In the genomic region with DNA sequence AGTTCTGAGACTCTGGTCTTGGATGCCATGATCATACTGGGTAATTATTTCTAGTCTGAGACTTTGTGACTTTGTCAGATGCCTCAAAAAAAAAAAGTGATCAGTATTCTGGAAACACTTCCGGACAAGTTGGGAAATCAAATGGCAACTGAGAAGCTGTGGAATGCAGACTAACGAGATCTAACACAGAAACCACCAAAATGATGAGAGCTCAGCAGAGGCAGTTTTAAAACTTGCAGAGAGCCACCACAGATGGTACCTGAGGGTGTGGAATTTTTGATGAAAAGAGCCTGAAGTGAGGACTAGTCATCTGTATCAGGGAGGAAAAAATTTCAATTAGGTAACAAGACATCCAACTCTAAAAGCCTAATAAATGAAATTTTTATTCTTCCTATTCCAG, we compare ENCODE assay signal across 19 cellular contexts. TPM values are rescaled to one million over a fixed set of nuclear protein-coding genes. Genes with fewer than 3 reads are reported as not detected.
DNase-seq lines count a peak whose midpoint lies in the region; ATAC-seq and TF ChIP-seq lines count a peak whose summit lies in the region.
"Had no signal": no experiment of that assay in that cellular context is flagged by ENCODE, and none has a peak within 500 bp of the region (broad histone marks: within the 10 kb centered on the region; RNA-seq: fewer than 3 reads in every experiment).

No MANE protein-coding gene starts in this region.

- no peaks in the 10 kb centered on the region for H3K9me3 Mint-ChIP-seq in activated CD8-positive, alpha-beta T cell treated with anti-CD3 and anti-CD28 coated beads, Interleukin-2, amount 10 ng/mL, durations not matched to agents 7 days and 5 days (ENCODE audit: insufficient read depth)
- no peaks in the 10 kb centered on the region for H3K9me3 Mint-ChIP-seq in activated CD8-positive, alpha-beta T cell treated with anti-CD3 and anti-CD28 coated beads for 36 hours
- H3K9me3 Mint-ChIP-seq in MCF 10A (ENCODE audit: unreplicated experiment) (no peaks in the 10 kb centered on the region), type B pancreatic cell (no peaks in the 10 kb centered on the region)

- intact Hi-C loops in activated CD8-positive, alpha-beta T cell treated with anti-CD3 and anti-CD28 coated beads for 36 hours (cut with micrococcal nuclease) = no loop called here
- intact Hi-C loops in MCF 10A (cut with micrococcal nuclease) = no loop called here
- intact Hi-C loops in left lung (cut with DNase I) = no loop called here

- no peak overlapping the region for H3K4me3 Mint-ChIP-seq in activated CD8-positive, alpha-beta T cell treated with anti-CD3 and anti-CD28 coated beads, Interleukin-2, amount 10 ng/mL, durations not matched to agents 7 days and 5 days
- no peak overlapping the region for H3K4me3 Mint-ChIP-seq in activated CD8-positive, alpha-beta T cell treated with anti-CD3 and anti-CD28 coated beads for 36 hours
- H3K4me3 Mint-ChIP-seq in MCF 10A (ENCODE audit: unreplicated experiment) (no peak overlapping the region), type B pancreatic cell (no peak overlapping the region)

- peak overlapping the region; percentile 16 for H3K27ac Mint-ChIP-seq in activated CD8-positive, alpha-beta T cell treated with anti-CD3 and anti-CD28 coated beads, Interleukin-2, amount 10 ng/mL, durations not matched to agents 7 days and 5 days
- H3K27ac Mint-ChIP-seq in activated CD8-positive, alpha-beta T cell treated with anti-CD3 and anti-CD28 coated beads for 36 hours = no peak overlapping the region
- H3K27ac Mint-ChIP-seq in MCF 10A (ENCODE audit: low read depth, unreplicated experiment) (peak overlapping the region; percentile 27), type B pancreatic cell (peak overlapping the region; percentile 73)

- H3K9me3 ChIP-seq in left lung = no peaks in the 10 kb centered on the region

- no peaks in the 10 kb centered on the region for H3K27me3 ChIP-seq in left lung

- no peak for TF ChIP-seq CTCF in activated CD8-positive, alpha-beta T cell treated with anti-CD3 and anti-CD28 coated beads for 36 hours (IDR thresholded peaks at IDR 0.05)
- TF ChIP-seq CTCF in MCF 10A (IDR thresholded peaks at IDR 0.05; ENCODE audit: unreplicated experiment) = no peak
- no peak for TF ChIP-seq CTCF in left lung (IDR thresholded peaks at IDR 0.05)
- no peak for TF ChIP-seq CTCF in type B pancreatic cell (conservative IDR thresholded peaks at IDR 0.05)

- POLR2A ChIA-PET in activated CD8-positive, alpha-beta T cell treated with anti-CD3 and anti-CD28 coated beads, Interleukin-2, amount 10 ng/mL, durations not matched to agents 7 days and 5 days (lab: Charles Lee) = interaction anchor here (0.6 kb wide), 1 partner anchor 1877 kb away, joined by 3 read pairs; no protein-coding TSS in a partner anchor
- POLR2A ChIA-PET in activated CD8-positive, alpha-beta T cell treated with anti-CD3 and anti-CD28 coated beads for 36 hours (lab: Charles Lee) = interaction anchor here (0.7 kb wide), 1 partner anchor 1368 kb away, joined by 3 read pairs; no protein-coding TSS in a partner anchor
- POLR2A ChIA-PET in MCF 10A (lab: Yijun Ruan, JAX) = no interaction called here

- H3K27me3 Mint-ChIP-seq in activated CD8-positive, alpha-beta T cell treated with anti-CD3 and anti-CD28 coated beads, Interleukin-2, amount 10 ng/mL, durations not matched to agents 7 days and 5 days (ENCODE audit: low read depth) = no peaks in the 10 kb centered on the region
- no peaks in the 10 kb centered on the region for H3K27me3 Mint-ChIP-seq in activated CD8-positive, alpha-beta T cell treated with anti-CD3 and anti-CD28 coated beads for 36 hours
- H3K27me3 Mint-ChIP-seq in MCF 10A (ENCODE audit: insufficient read depth, unreplicated experiment) (no peaks in the 10 kb centered on the region), type B pancreatic cell (no peaks in the 10 kb centered on the region)

- no peak for ATAC-seq in activated CD8-positive, alpha-beta T cell treated with anti-CD3 and anti-CD28 coated beads, Interleukin-2, amount 10 ng/mL, durations not matched to agents 7 days and 5 days
- ATAC-seq in activated CD8-positive, alpha-beta T cell treated with anti-CD3 and anti-CD28 coated beads for 36 hours = no peak
- ATAC-seq in left lung (peak; percentile 44), HG02759 (IDR thresholded peaks at IDR 0.05; ENCODE audit: unreplicated experiment) (no peak)
- ATAC-seq: Panc1 had no signal

- H3K4me1 ChIP-seq in left lung = no peaks in the 10 kb centered on the region

- peaks cover 0 to 62% of the 10 kb centered on the region in 2 donors for H3K36me3 ChIP-seq in left lung

- peaks cover 35% of the 10 kb centered on the region for H3K36me3 Mint-ChIP-seq in activated CD8-positive, alpha-beta T cell treated with anti-CD3 and anti-CD28 coated beads, Interleukin-2, amount 10 ng/mL, durations not matched to agents 7 days and 5 days (ENCODE audit: low read depth)
- peaks cover 20% of the 10 kb centered on the region for H3K36me3 Mint-ChIP-seq in activated CD8-positive, alpha-beta T cell treated with anti-CD3 and anti-CD28 coated beads for 36 hours (ENCODE audit: low read depth)
- peaks cover 64% of the 10 kb centered on the region for H3K36me3 Mint-ChIP-seq in MCF 10A (ENCODE audit: insufficient read depth, unreplicated experiment)
- H3K36me3 Mint-ChIP-seq in type B pancreatic cell = peaks cover 43% of the 10 kb centered on the region

- H3K4me1 Mint-ChIP-seq in activated CD8-positive, alpha-beta T cell treated with anti-CD3 and anti-CD28 coated beads, Interleukin-2, amount 10 ng/mL, durations not matched to agents 7 days and 5 days (ENCODE audit: low read depth) = no peaks in the 10 kb centered on the region
- H3K4me1 Mint-ChIP-seq in activated CD8-positive, alpha-beta T cell treated with anti-CD3 and anti-CD28 coated beads for 36 hours (ENCODE audit: low read depth) = peaks cover 6% of the 10 kb centered on the region
- H3K4me1 Mint-ChIP-seq in MCF 10A (ENCODE audit: insufficient read depth, unreplicated experiment) (no peaks in the 10 kb centered on the region), type B pancreatic cell (ENCODE audit: unreplicated experiment) (no peaks in the 10 kb centered on the region)

- H3K27ac ChIP-seq in left lung = no peak overlapping the region
- no peak overlapping the region for H3K27ac ChIP-seq in substantia nigra (ENCODE audit: low read depth, low read length, poor library complexity, severe bottlenecking)

- CTCF ChIA-PET in activated CD8-positive, alpha-beta T cell treated with anti-CD3 and anti-CD28 coated beads, Interleukin-2, amount 10 ng/mL, durations not matched to agents 7 days and 5 days (lab: Charles Lee) = no interaction called here
- CTCF ChIA-PET in activated CD8-positive, alpha-beta T cell treated with anti-CD3 and anti-CD28 coated beads for 36 hours (lab: Charles Lee) = interaction anchor here (0.6 kb wide), 1 partner anchor 27 kb away, joined by 4 read pairs; no protein-coding TSS in a partner anchor
- CTCF ChIA-PET in MCF 10A (lab: Yijun Ruan, JAX) = interaction anchor here (0.7 kb wide), 2 partner anchors 156 to 780 kb away, joined by 3 to 4 read pairs; no protein-coding TSS in a partner anchor

- no TSS peak for BruUV-seq in MCF 10A (replicated peaks; lab: Mats Ljungman, UMichigan)

- no peak for DNase-seq in activated CD8-positive, alpha-beta T cell treated with anti-CD3 and anti-CD28 coated beads, Interleukin-2, amount 10 ng/mL, durations not matched to agents 7 days and 5 days
- no peak for DNase-seq in activated CD8-positive, alpha-beta T cell treated with anti-CD3 and anti-CD28 coated beads for 36 hours
- DNase-seq in MCF 10A (ENCODE audit: unreplicated experiment) (no peak), left lung (no peak), type B pancreatic cell (ENCODE audit: extremely low spot score, unreplicated experiment) (no peak), substantia nigra (lab: John Stamatoyannopoulos, UW) (no peak), NOMO-1 treated with dmso at 0.1 percent for 144 hours (lab: John Stamatoyannopoulos, UW; ENCODE audit: unreplicated experiment) (no peak)
- DNase-seq: 8988T; C1 segment of cervical spinal cord; GOT3; KG1; NCI-H1092 treated with DMSO at 0.1 percent for 48 hours; NCI-H1694 treated with DMSO at 0.1 percent for 48 hours; NCI-H345; NCI-H526 treated with DMSO at 0.1 percent for 48 hours; NK-92 treated with Interleukin-12 subunit alpha and Interleukin-12 subunit beta, amount 100 ng/mL, for 24 hours; SHP77 had no signal

- H3K4me3 ChIP-seq in left lung = no peak overlapping the region

RNA-seq across cellular contexts. Expression of a gene that starts 5.5 kb away (rescaled TPM):
- 1 to 10 TPM; 2.8 to 3.0 TPM for total RNA-seq in activated CD8-positive, alpha-beta T cell treated with anti-CD3 and anti-CD28 coated beads, Interleukin-2, amount 10 ng/mL, durations not matched to agents 7 days and 5 days
- total RNA-seq in activated CD8-positive, alpha-beta T cell treated with anti-CD3 and anti-CD28 coated beads for 36 hours = 1 to 10 TPM in 1 of 2 experiments, under 1 TPM in 1; 0.88 to 1.2 TPM
- 4.0 and 5.2 TPM in 2 replicates for total RNA-seq in MCF 10A (2022)
- total RNA-seq in left lung = 1 to 10 TPM; 1.3 to 3.0 TPM
- 2.3 and 4.1 TPM in 2 replicates for total RNA-seq in type B pancreatic cell (ENCODE audit: low replicate concordance)
